8 cellular contexts compared by ENCODE assay signal in genomic region chr1:83931658-83932253, GRCh38.
DNase-seq lines count a peak whose midpoint lies in the region; ATAC-seq and TF ChIP-seq lines count a peak whose summit lies in the region.

No MANE protein-coding gene starts in this region.

- H3K4me3 Mint-ChIP-seq in activated CD4-positive, alpha-beta T cell treated with anti-CD3 and anti-CD28 coated beads, Interleukin-2, amount 10 ng/mL, durations not matched to agents 7 days and 5 days, result no peak overlapping the region

- no peaks in the 10 kb centered on the region for H3K9me3 Mint-ChIP-seq in activated CD4-positive, alpha-beta T cell treated with anti-CD3 and anti-CD28 coated beads, Interleukin-2, amount 10 ng/mL, durations not matched to agents 7 days and 5 days

- DNase-seq in AG08395 (ENCODE audit: low spot score), result peak; percentile 69
- peak; percentile 28 for DNase-seq in GM04504 (ENCODE audit: low read depth)
- no peak for DNase-seq in HFF-Myc (ENCODE audit: extremely low read depth, low read depth)
- DNase-seq in NCI-H2081 treated with DMSO at 0.1 percent for 48 hours (lab: John Stamatoyannopoulos, UW), result peak; percentile 37
- peak; percentile 47 for DNase-seq in activated CD4-positive, alpha-beta T cell treated with anti-CD3 and anti-CD28 coated beads, Interleukin-2, amount 10 ng/mL, durations not matched to agents 7 days and 5 days
- peak; percentile 32 for DNase-seq in prostate gland (ENCODE audit: low spot score)
- DNase-seq in effector CD8-positive, alpha-beta T cell (lab: John Stamatoyannopoulos, UW), result no peak

- CTCF ChIA-PET in activated CD4-positive, alpha-beta T cell treated with anti-CD3 and anti-CD28 coated beads, Interleukin-2, amount 10 ng/mL, durations not matched to agents 7 days and 5 days (lab: Charles Lee), result no interaction called here

- H3K27me3 ChIP-seq in gastroesophageal sphincter (no peaks in the 10 kb centered on the region), prostate gland (replicated peaks; ENCODE audit: insufficient read depth) (no peaks in the 10 kb centered on the region)

- H3K36me3 ChIP-seq in gastroesophageal sphincter, result peaks cover 0 to 11% of the 10 kb centered on the region in 2 donors
- H3K36me3 ChIP-seq in prostate gland, result no peaks in the 10 kb centered on the region

- peaks cover 15% of the 10 kb centered on the region for H3K27me3 Mint-ChIP-seq in activated CD4-positive, alpha-beta T cell treated with anti-CD3 and anti-CD28 coated beads, Interleukin-2, amount 10 ng/mL, durations not matched to agents 7 days and 5 days

- H3K36me3 Mint-ChIP-seq in activated CD4-positive, alpha-beta T cell treated with anti-CD3 and anti-CD28 coated beads, Interleukin-2, amount 10 ng/mL, durations not matched to agents 7 days and 5 days (ENCODE audit: low read depth), result no peaks in the 10 kb centered on the region

- WGBS in gastroesophageal sphincter (ENCODE audit: low coverage in 1 of 2), 2 donors, result 0 to 3% methylated on average over 2 of the region's 2 CpGs
- 3% methylated on average over 2 of the region's 2 CpGs for WGBS in prostate gland

- POLR2A ChIA-PET in activated CD4-positive, alpha-beta T cell treated with anti-CD3 and anti-CD28 coated beads, Interleukin-2, amount 10 ng/mL, durations not matched to agents 7 days and 5 days (lab: Charles Lee), result no interaction called here

- H3K27ac ChIP-seq in gastroesophageal sphincter, result peak overlapping the region in 1 of 4 donors; percentile 17
- H3K27ac ChIP-seq in prostate gland, result no peak overlapping the region

- TF ChIP-seq EP300 in gastroesophageal sphincter (IDR thresholded peaks at IDR 0.05), result no peak

- H3K4me1 Mint-ChIP-seq in activated CD4-positive, alpha-beta T cell treated with anti-CD3 and anti-CD28 coated beads, Interleukin-2, amount 10 ng/mL, durations not matched to agents 7 days and 5 days, result no peaks in the 10 kb centered on the region

- H3K9me3 ChIP-seq in gastroesophageal sphincter (no peaks in the 10 kb centered on the region), prostate gland (no peaks in the 10 kb centered on the region)

- ATAC-seq in gastroesophageal sphincter, result peak; percentile 57

- peaks cover 0 to 26% (median 0%) of the 10 kb centered on the region in 3 donors for H3K4me1 ChIP-seq in gastroesophageal sphincter
- no peaks in the 10 kb centered on the region for H3K4me1 ChIP-seq in prostate gland (replicated peaks)

- no peak for TF ChIP-seq POLR2A in gastroesophageal sphincter (IDR thresholded peaks at IDR 0.05)
- no peak for TF ChIP-seq POLR2A in prostate gland (IDR thresholded peaks at IDR 0.05)

- intact Hi-C loops in prostate gland (cut with DNase I), result loop anchor here (5.0 to 10.0 kb wide), 4 partner anchors 191 to 843 kb away; no protein-coding TSS in a partner anchor

- H3K4me3 ChIP-seq in HFF-Myc (replicated peaks; ENCODE audit: low read depth, low read length), result no peak overlapping the region
- H3K4me3 ChIP-seq in gastroesophageal sphincter, result no peak overlapping the region
- H3K4me3 ChIP-seq in prostate gland, result no peak overlapping the region

- no peak overlapping the region for H3K27ac Mint-ChIP-seq in activated CD4-positive, alpha-beta T cell treated with anti-CD3 and anti-CD28 coated beads, Interleukin-2, amount 10 ng/mL, durations not matched to agents 7 days and 5 days

- peak; percentile 52 for TF ChIP-seq CTCF in HFF-Myc (IDR thresholded peaks at IDR 0.05; ENCODE audit: low read depth, low read length, missing control alignments)
- peak; percentile 67 to 87 (median 76) for TF ChIP-seq CTCF in gastroesophageal sphincter (IDR thresholded peaks at IDR 0.05)
- TF ChIP-seq CTCF in prostate gland (IDR thresholded peaks at IDR 0.05), result peak; percentile 23 to 89 (median 74)

Comparison
In these comparisons a context has a peak if more than half of its experiments do, and no peak if none do; other contexts are left out.
1. DNase-seq: peak in AG08395 (single experiment), GM04504 (single experiment), NCI-H2081 treated with DMSO at 0.1 percent for 48 hours (single experiment), activated CD4-positive, alpha-beta T cell treated with anti-CD3 and anti-CD28 coated beads, Interleukin-2, amount 10 ng/mL, durations not matched to agents 7 days and 5 days (single experiment) and prostate gland (single experiment); none in HFF-Myc (single experiment) and effector CD8-positive, alpha-beta T cell (single experiment).
2. Peak in every context shown above with its lines, with median percentiles within 50 percentile points of each other: CTCF ChIP-seq.